Comparison of ENCODE assay signal across 21 cellular contexts in genomic region chr3:45032113-45032512, GRCh38. TPM values are rescaled to one million over a fixed set of nuclear protein-coding genes. Genes with fewer than 3 reads are reported as not detected.
DNase-seq lines count a peak whose midpoint lies in the region; ATAC-seq, FAIRE-seq and TF ChIP-seq lines count a peak whose summit lies in the region.
"Had no signal": no experiment of that assay in that cellular context is flagged by ENCODE, and none has a peak within 500 bp of the region (broad histone marks: within the 10 kb centered on the region; RNA-seq: fewer than 3 reads in every experiment).

No MANE protein-coding gene starts in this region.

- peak; percentile 32 for FAIRE-seq in bronchial epithelial cell (lab: Jason Lieb, UNC)
- FAIRE-seq: G401.6, GM12892 had no signal

- peaks cover 31% of the 10 kb centered on the region in 2 donors for H3K4me1 Mint-ChIP-seq in natural killer cell treated with Interleukin-12 subunit alpha and Interleukin-12 subunit beta and Interleukin-15 and Interleukin-18, amount 100 ng/mL, for 72 hours (ENCODE audit: low read depth in 2 of 2)
- H3K4me1 Mint-ChIP-seq in natural killer cell = peaks cover 31 to 37% of the 10 kb centered on the region in 2 donors
- peaks cover 13% of the 10 kb centered on the region for H3K4me1 Mint-ChIP-seq in endothelial cell (ENCODE audit: unreplicated experiment)

- H3K4me3 Mint-ChIP-seq in natural killer cell treated with Interleukin-12 subunit alpha and Interleukin-12 subunit beta and Interleukin-15 and Interleukin-18, amount 100 ng/mL, for 72 hours = no peak overlapping the region
- H3K4me3 Mint-ChIP-seq in natural killer cell (no peak overlapping the region), endothelial cell (ENCODE audit: unreplicated experiment) (no peak overlapping the region)
- H3K4me3 Mint-ChIP-seq: B cell; CD8-positive, alpha-beta T cell had no signal

- no peak for TF ChIP-seq CTCF in natural killer cell (IDR thresholded peaks at IDR 0.05)
- TF ChIP-seq CTCF in bronchial epithelial cell (IDR thresholded peaks at IDR 0.05; ENCODE audit: insufficient read depth, low read length, severe bottlenecking) = no peak
- TF ChIP-seq CTCF in endothelial cell (IDR thresholded peaks at IDR 0.05; ENCODE audit: unreplicated experiment) = no peak
- no peak for TF ChIP-seq CTCF in vagina (IDR thresholded peaks at IDR 0.05)

- ATAC-seq in natural killer cell treated with Interleukin-12 subunit alpha and Interleukin-12 subunit beta and Interleukin-15 and Interleukin-18, amount 100 ng/mL, for 72 hours = no peak
- ATAC-seq in natural killer cell (no peak), HG02610 (IDR thresholded peaks at IDR 0.05; ENCODE audit: unreplicated experiment) (no peak)
- ATAC-seq: CD8-positive, alpha-beta T cell had no signal

- H3K27ac Mint-ChIP-seq in natural killer cell treated with Interleukin-12 subunit alpha and Interleukin-12 subunit beta and Interleukin-15 and Interleukin-18, amount 100 ng/mL, for 72 hours = no peak overlapping the region
- H3K27ac Mint-ChIP-seq in natural killer cell (no peak overlapping the region), endothelial cell (ENCODE audit: unreplicated experiment) (peak overlapping the region; percentile 34)
- H3K27ac Mint-ChIP-seq: B cell; CD4-positive, CD25-positive, alpha-beta regulatory T cell; CD8-positive, alpha-beta T cell had no signal

- peaks cover 50% of the 10 kb centered on the region for H3K4me1 ChIP-seq in vagina
- H3K4me1 ChIP-seq: Caco-2 had no signal

- peak; percentile 28 for DNase-seq in natural killer cell treated with Interleukin-12 subunit alpha and Interleukin-12 subunit beta and Interleukin-15 and Interleukin-18, amount 100 ng/mL, for 72 hours (ENCODE audit: low spot score)
- DNase-seq in natural killer cell (no peak), bronchial epithelial cell (ENCODE audit: low read depth) (no peak), endothelial cell (ENCODE audit: low spot score) (no peak), vagina (ENCODE audit: extremely low spot score in 2 of 2) (no peak)
- no peak for DNase-seq in activated CD4-positive, CD25-positive, alpha-beta regulatory T cell (lab: John Stamatoyannopoulos, UW)
- DNase-seq: Caco-2; CD4-positive, CD25-positive, alpha-beta regulatory T cell; CD8-positive, alpha-beta T cell; DMS153; DND-41; GOT3; H7; HCEC 1CT had no signal

- no peak for TF ChIP-seq POLR2A in vagina (IDR thresholded peaks at IDR 0.05)

- no peaks in the 10 kb centered on the region for H3K36me3 ChIP-seq in bronchial epithelial cell (ENCODE audit: control insufficient read depth, insufficient read depth, low read length)
- no peaks in the 10 kb centered on the region for H3K36me3 ChIP-seq in vagina
- H3K36me3 ChIP-seq: BLaER1 had no signal

- H3K27ac ChIP-seq in vagina = no peak overlapping the region
- H3K27ac ChIP-seq: BLaER1, C4-2B had no signal

- H3K9me3 Mint-ChIP-seq in natural killer cell treated with Interleukin-12 subunit alpha and Interleukin-12 subunit beta and Interleukin-15 and Interleukin-18, amount 100 ng/mL, for 72 hours = no peaks in the 10 kb centered on the region
- H3K9me3 Mint-ChIP-seq in natural killer cell (no peaks in the 10 kb centered on the region), endothelial cell (ENCODE audit: unreplicated experiment) (no peaks in the 10 kb centered on the region)
- H3K9me3 Mint-ChIP-seq: CD4-positive, CD25-positive, alpha-beta regulatory T cell; CD8-positive, alpha-beta T cell had no signal

- intact Hi-C loops in natural killer cell (cut with micrococcal nuclease) (loop anchor here (10.0 kb wide), 1 partner anchor 473 kb away; no protein-coding TSS in a partner anchor), vagina (cut with DNase I) (no loop called here)

- peaks cover 2% of the 10 kb centered on the region for H3K27me3 ChIP-seq in bronchial epithelial cell (ENCODE audit: control insufficient read depth, insufficient read depth, low read length)
- H3K27me3 ChIP-seq in vagina = no peaks in the 10 kb centered on the region

- H3K27me3 Mint-ChIP-seq in natural killer cell treated with Interleukin-12 subunit alpha and Interleukin-12 subunit beta and Interleukin-15 and Interleukin-18, amount 100 ng/mL, for 72 hours = peaks cover 7 to 10% of the 10 kb centered on the region in 2 donors
- H3K27me3 Mint-ChIP-seq in natural killer cell (ENCODE audit: low read depth in 2 of 2) = peaks cover 5 to 10% of the 10 kb centered on the region in 2 donors
- peaks cover 5% of the 10 kb centered on the region for H3K27me3 Mint-ChIP-seq in endothelial cell (ENCODE audit: unreplicated experiment)

- H3K9me3 ChIP-seq in vagina = no peaks in the 10 kb centered on the region
- H3K9me3 ChIP-seq: BLaER1, Caco-2 had no signal

- no peaks in the 10 kb centered on the region for H3K36me3 Mint-ChIP-seq in natural killer cell treated with Interleukin-12 subunit alpha and Interleukin-12 subunit beta and Interleukin-15 and Interleukin-18, amount 100 ng/mL, for 72 hours
- H3K36me3 Mint-ChIP-seq in natural killer cell (no peaks in the 10 kb centered on the region), endothelial cell (ENCODE audit: low read depth, unreplicated experiment) (peaks cover 3% of the 10 kb centered on the region)
- H3K36me3 Mint-ChIP-seq: CD4-positive, CD25-positive, alpha-beta regulatory T cell; CD8-positive, alpha-beta T cell had no signal

- H3K4me3 ChIP-seq in bronchial epithelial cell (ENCODE audit: low read depth, low read length) (no peak overlapping the region), vagina (no peak overlapping the region)
- H3K4me3 ChIP-seq: BLaER1 had no signal

RNA-seq across cellular contexts. Expression of gene CLEC3B, which starts 6.0 kb away (rescaled TPM):
- total RNA-seq in natural killer cell treated with Interleukin-12 subunit alpha and Interleukin-12 subunit beta and Interleukin-15 and Interleukin-18, amount 100 ng/mL, for 72 hours = not detected
- 1 to 10 TPM in 2 of 3 donors, under 1 TPM in 1; 0.87 to 1.5 (median 1.1) TPM for total RNA-seq in natural killer cell
- total RNA-seq in bronchial epithelial cell = 0.13 TPM in 1 of 2 replicates, not detected in the other
- total RNA-seq in endothelial cell (ENCODE audit: unreplicated experiment) = 0.41 TPM
- 41.7 TPM for total RNA-seq in vagina
- total RNA-seq: A172, B cell, H7 had no signal

RNA-seq across cellular contexts. Expression of gene EXOSC7, which starts 56.1 kb away (rescaled TPM):
- total RNA-seq in natural killer cell treated with Interleukin-12 subunit alpha and Interleukin-12 subunit beta and Interleukin-15 and Interleukin-18, amount 100 ng/mL, for 72 hours = 10 to 100 TPM; 50.7 to 75.7 TPM
- total RNA-seq in natural killer cell = 10 to 100 TPM; 32.8 to 46.6 (median 36.0) TPM
- total RNA-seq in bronchial epithelial cell = 60.0 and 70.3 TPM in 2 replicates
- total RNA-seq in endothelial cell (ENCODE audit: unreplicated experiment) = 33.2 TPM
- 56.2 TPM for total RNA-seq in vagina

RNA-seq across cellular contexts. Expression of gene ZDHHC3, which starts 56.1 kb away (rescaled TPM):
- total RNA-seq in natural killer cell treated with Interleukin-12 subunit alpha and Interleukin-12 subunit beta and Interleukin-15 and Interleukin-18, amount 100 ng/mL, for 72 hours = 100 to 1,000 TPM in 1 of 2 donors, 10 to 100 TPM in 1; 63.8 to 122 TPM
- total RNA-seq in natural killer cell (10 to 100 TPM; 62.3 to 100.0 (median 78.6) TPM), bronchial epithelial cell (62.1 and 91.1 TPM in 2 replicates), endothelial cell (ENCODE audit: unreplicated experiment) (135 TPM), vagina (83.5 TPM)

Comparison
In these comparisons a context has a peak if more than half of its experiments do, and no peak if none do; other contexts are left out.
1. RNA of gene CLEC3B, which starts 6.0 kb away (total RNA-seq): 41.7 TPM in vagina (single experiment); 0.87 to 1.5 TPM in natural killer cell, 0.41 TPM in endothelial cell (single experiment), not detected in natural killer cell treated with Interleukin-12 subunit alpha and Interleukin-12 subunit beta and Interleukin-15 and Interleukin-18, amount 100 ng/mL, for 72 hours and 0.13 TPM in bronchial epithelial cell; every median in the first group is over 10 times any median in the second.